ENCODE assay signal across 8 cellular contexts in the genomic region with DNA sequence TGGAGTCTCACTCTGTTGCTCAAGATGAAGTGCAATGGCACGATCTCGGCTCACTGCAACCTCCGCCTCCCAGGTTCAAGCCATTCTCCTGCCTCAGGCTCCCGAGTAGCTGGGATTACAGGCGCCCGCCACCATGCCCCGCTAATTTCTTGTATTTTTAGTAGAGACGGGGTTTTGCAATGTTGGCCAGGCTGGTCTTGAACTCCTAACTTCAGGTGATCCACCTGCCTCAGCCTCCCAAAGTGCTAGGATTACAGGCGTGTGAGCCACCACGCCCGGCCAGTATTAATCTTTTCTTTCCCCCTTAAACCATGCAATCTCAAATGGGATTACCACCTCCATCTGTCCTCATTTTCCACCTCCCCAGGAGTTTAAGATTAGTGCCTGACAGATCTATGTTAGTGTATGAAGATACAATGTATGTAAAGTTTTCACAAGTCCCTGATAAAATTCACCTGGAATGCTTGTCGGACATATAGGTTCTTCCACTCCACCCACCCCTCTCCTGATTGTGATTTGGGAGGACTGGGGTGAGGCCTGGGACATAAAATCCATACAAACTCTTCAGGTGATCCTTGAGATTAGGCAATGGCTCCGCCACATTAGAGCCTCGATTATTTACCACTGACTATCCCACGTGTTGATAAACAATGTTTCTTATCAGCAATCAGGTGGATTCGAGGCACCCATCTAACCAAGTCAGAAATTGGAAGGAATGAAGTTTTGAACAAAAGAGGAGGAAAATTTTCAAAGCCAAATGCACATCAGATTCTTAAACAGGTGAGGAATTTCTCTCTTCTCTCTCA. TPM values are rescaled to one million over a fixed set of nuclear protein-coding genes. Genes with fewer than 3 reads are reported as not detected.
A peak's percentile ranks its signal among the peaks of the same experiment; 100 is the strongest.
DNase-seq lines count a peak whose midpoint lies in the region; ATAC-seq, FAIRE-seq and TF ChIP-seq lines count a peak whose summit lies in the region.

No MANE protein-coding gene starts in this region.

- DNase-seq in activated CD4-positive, alpha-beta T cell treated with anti-CD3 and anti-CD28 coated beads for 36 hours = no peak
- no peak for DNase-seq in activated CD4-positive, alpha-beta T cell treated with anti-CD3 and anti-CD28 coated beads, Interleukin-2, amount 50 U/mL, for 48 hours
- DNase-seq in keratinocyte (ENCODE audit: low read depth, low spot score) (no peak), suprapubic skin (ENCODE audit: low spot score in 2 of 2) (no peak), ureter (ENCODE audit: low spot score) (no peak)
- no peak for DNase-seq in stimulated activated naive CD4-positive, alpha-beta T cell treated with Interleukin-2 at 50 U/mL for 16 hours (lab: John Stamatoyannopoulos, UW)
- no peak for DNase-seq in activated effector memory CD4-positive, alpha-beta T cell treated with Interleukin-2 at 50 U/mL for 16 hours

- H3K79me2 ChIP-seq in keratinocyte (ENCODE audit: control insufficient read depth, insufficient read depth, low read length) = peaks cover 57% of the 10 kb centered on the region

- no peak for FAIRE-seq in keratinocyte (lab: Jason Lieb, UNC)

- H3K4me3 ChIP-seq in keratinocyte (ENCODE audit: control insufficient read depth in 2 of 3, extremely low read depth in 1 of 3, insufficient read depth in 2 of 3, low read depth in 1 of 3, low read length in 3 of 3) (peak overlapping the region; percentile 77 to 90 (median 85)), suprapubic skin (peak overlapping the region; percentile 97)

- no peaks in the 10 kb centered on the region for H3K27me3 Mint-ChIP-seq in activated CD4-positive, alpha-beta T cell treated with anti-CD3 and anti-CD28 coated beads for 36 hours
- no peaks in the 10 kb centered on the region for H3K27me3 Mint-ChIP-seq in activated naive CD8-positive, alpha-beta T cell

- no peak for TF ChIP-seq EP300 in suprapubic skin (IDR thresholded peaks at IDR 0.05)

- H3K9me3 ChIP-seq in keratinocyte (ENCODE audit: control insufficient read depth, low read depth, low read length) (no peaks in the 10 kb centered on the region), suprapubic skin (no peaks in the 10 kb centered on the region)

- POLR2A ChIA-PET in activated CD4-positive, alpha-beta T cell treated with anti-CD3 and anti-CD28 coated beads for 36 hours (lab: Charles Lee) = no interaction called here

- H3K36me3 ChIP-seq in keratinocyte (ENCODE audit: control insufficient read depth in 2 of 2, extremely low read depth in 1 of 2, insufficient read depth in 2 of 2, low read length in 2 of 2) (no peaks in the 10 kb centered on the region), suprapubic skin (peaks cover 3% of the 10 kb centered on the region)

- H3K9me3 Mint-ChIP-seq in activated CD4-positive, alpha-beta T cell treated with anti-CD3 and anti-CD28 coated beads for 36 hours (ENCODE audit: low read depth) = no peaks in the 10 kb centered on the region
- no peaks in the 10 kb centered on the region for H3K9me3 Mint-ChIP-seq in activated naive CD8-positive, alpha-beta T cell (ENCODE audit: low read depth)

- H4K20me1 ChIP-seq in keratinocyte (ENCODE audit: control insufficient read depth, extremely low read depth, insufficient read depth, low read length) = no peaks in the 10 kb centered on the region

- ATAC-seq in activated CD4-positive, alpha-beta T cell treated with anti-CD3 and anti-CD28 coated beads for 36 hours = no peak

- H3K27ac ChIP-seq in keratinocyte (ENCODE audit: control insufficient read depth, insufficient read depth, low read length) = peak overlapping the region; percentile 73
- no peak overlapping the region for H3K27ac ChIP-seq in suprapubic skin

- H3K4me2 ChIP-seq in keratinocyte (ENCODE audit: control insufficient read depth, extremely low read depth, insufficient read depth, low read depth, low read length) = peak overlapping the region; percentile 88

- dilution Hi-C loops in keratinocyte (cut with MboI; ENCODE audit: extremely low pct_ligation_motif_present, low sequenced_read_pairs) = no loop called here

- no peaks in the 10 kb centered on the region for H3K9me1 ChIP-seq in keratinocyte (ENCODE audit: control insufficient read depth, extremely low read depth, insufficient read depth, low read length)

- no peak for TF ChIP-seq POLR2A in suprapubic skin (IDR thresholded peaks at IDR 0.05)

- peak overlapping the region; percentile 94 for H3K4me3 Mint-ChIP-seq in activated CD4-positive, alpha-beta T cell treated with anti-CD3 and anti-CD28 coated beads for 36 hours
- peak overlapping the region; percentile 97 for H3K4me3 Mint-ChIP-seq in activated naive CD8-positive, alpha-beta T cell

- H3K4me1 Mint-ChIP-seq in activated CD4-positive, alpha-beta T cell treated with anti-CD3 and anti-CD28 coated beads for 36 hours = peaks cover 37% of the 10 kb centered on the region
- H3K4me1 Mint-ChIP-seq in activated naive CD8-positive, alpha-beta T cell (ENCODE audit: low read depth) = peaks cover 47% of the 10 kb centered on the region

- H3K27me3 ChIP-seq in keratinocyte (ENCODE audit: control insufficient read depth, extremely low read depth, insufficient read depth, low read length) (no peaks in the 10 kb centered on the region), suprapubic skin (no peaks in the 10 kb centered on the region)

- peak overlapping the region; percentile 94 for H3K27ac Mint-ChIP-seq in activated CD4-positive, alpha-beta T cell treated with anti-CD3 and anti-CD28 coated beads for 36 hours
- peak overlapping the region; percentile 95 for H3K27ac Mint-ChIP-seq in activated naive CD8-positive, alpha-beta T cell

- intact Hi-C loops in activated CD4-positive, alpha-beta T cell treated with anti-CD3 and anti-CD28 coated beads for 36 hours (cut with DNase I, micrococcal nuclease) = loop anchor here (1.0 to 10.0 kb wide), 16 partner anchors 58 to 761 kb away; a partner anchor contains a TSS

- peaks cover 3% of the 10 kb centered on the region for H3K36me3 Mint-ChIP-seq in activated CD4-positive, alpha-beta T cell treated with anti-CD3 and anti-CD28 coated beads for 36 hours (ENCODE audit: low read depth)
- no peaks in the 10 kb centered on the region for H3K36me3 Mint-ChIP-seq in activated naive CD8-positive, alpha-beta T cell

- TF ChIP-seq CTCF in keratinocyte (optimal IDR thresholded peaks at IDR 0.05 in 1 of 3, IDR thresholded peaks at IDR 0.05 in 1 of 3, conservative IDR thresholded peaks at IDR 0.05 in 1 of 3; ENCODE audit: extremely low read depth in 1 of 3, insufficient read depth in 2 of 3, low read length in 3 of 3) (no peak), suprapubic skin (IDR thresholded peaks at IDR 0.05) (no peak)

- H3K9ac ChIP-seq in keratinocyte (ENCODE audit: control insufficient read depth, extremely low read depth, insufficient read depth, low read length) = peak overlapping the region; percentile 85

- H2AFZ ChIP-seq in keratinocyte (ENCODE audit: control insufficient read depth, low read length) = no peak overlapping the region

- H3K4me1 ChIP-seq in keratinocyte (ENCODE audit: control insufficient read depth, extremely low read depth, insufficient read depth, low read length) = peaks cover 12% of the 10 kb centered on the region
- peaks cover 37% of the 10 kb centered on the region for H3K4me1 ChIP-seq in suprapubic skin

- CTCF ChIA-PET in activated CD4-positive, alpha-beta T cell treated with anti-CD3 and anti-CD28 coated beads for 36 hours (lab: Charles Lee) = interaction anchor here (0.8 to 2.9 kb wide), 11 partner anchors 10 to 742 kb away, joined by 3 to 35 read pairs (median 5); a partner anchor contains a TSS

- 67% methylated on average over 16 of the region's 16 CpGs for WGBS in suprapubic skin

RNA-seq across cellular contexts. Expression of a gene that starts 1.2 kb away (rescaled TPM):
- total RNA-seq in activated CD4-positive, alpha-beta T cell treated with anti-CD3 and anti-CD28 coated beads for 36 hours = 10 to 100 TPM; 55.9 to 91.9 TPM
- 52.2 to 68.9 TPM (median 61.4 TPM) in 3 replicates for polyA plus RNA-seq in keratinocyte
- polyA plus RNA-seq in keratinocyte (2011; ENCODE audit: low read depth) = 10.4 TPM
- 59.9 and 77.9 TPM in 2 replicates for polyA plus RNA-seq in keratinocyte (2011; cell fraction: cytosol; rRNA removed)
- 34.5 and 41.7 TPM in 2 replicates for polyA plus RNA-seq in keratinocyte (2011; cell fraction: nucleus; rRNA removed)
- 39.9 and 58.6 TPM in 2 replicates for polyA plus RNA-seq in keratinocyte (2012; ENCODE audit: low replicate concordance)
- 8.9 to 36.7 TPM (median 22.0 TPM) in 3 replicates for polyA minus RNA-seq in keratinocyte
- 30.3 TPM for polyA minus RNA-seq in keratinocyte (2011; cell fraction: cytosol; rRNA and poly(A)+ RNA removed)
- polyA minus RNA-seq in keratinocyte (2011; cell fraction: nucleus; rRNA and poly(A)+ RNA removed) = 7.2 and 18.0 TPM in 2 replicates
- total RNA-seq in suprapubic skin (10 to 100 TPM; 26.5 to 41.3 (median 32.9) TPM), ureter (75.0 TPM)

RNA-seq across cellular contexts. Expression of a gene that starts 58.1 kb away (rescaled TPM):
- 1 to 10 TPM; 1.3 to 1.6 TPM for total RNA-seq in activated CD4-positive, alpha-beta T cell treated with anti-CD3 and anti-CD28 coated beads for 36 hours
- polyA plus RNA-seq in keratinocyte = 1.2 to 1.4 TPM (median 1.4 TPM) in 3 replicates
- not detected for polyA plus RNA-seq in keratinocyte (2011; ENCODE audit: low read depth)
- 1.0 and 2.4 TPM in 2 replicates for polyA plus RNA-seq in keratinocyte (2011; cell fraction: cytosol; rRNA removed)
- polyA plus RNA-seq in keratinocyte (2011; cell fraction: nucleus; rRNA removed) = 1.7 and 1.9 TPM in 2 replicates
- 1.1 and 2.0 TPM in 2 replicates for polyA plus RNA-seq in keratinocyte (2012; ENCODE audit: low replicate concordance)
- not detected in 3 replicates for polyA minus RNA-seq in keratinocyte
- polyA minus RNA-seq in keratinocyte (2011; cell fraction: cytosol; rRNA and poly(A)+ RNA removed) = not detected
- polyA minus RNA-seq in keratinocyte (2011; cell fraction: nucleus; rRNA and poly(A)+ RNA removed) = not detected in 2 replicates
- 1 to 10 TPM; 4.7 to 7.9 (median 5.7) TPM for total RNA-seq in suprapubic skin
- total RNA-seq in ureter = 2.1 TPM
